ENCODE assay signal across 16 cellular contexts in genomic region chr15:75182187-75183131, GRCh38. TPM values are rescaled to one million over a fixed set of nuclear protein-coding genes. Genes with fewer than 3 reads are reported as not detected.
DNase-seq lines count a peak whose midpoint lies in the region; ATAC-seq and TF ChIP-seq lines count a peak whose summit lies in the region.
"Had no signal": no experiment of that assay in that cellular context is flagged by ENCODE, and none has a peak within 500 bp of the region (broad histone marks: within the 10 kb centered on the region; RNA-seq: fewer than 3 reads in every experiment).

No MANE protein-coding gene starts in this region.

- H3K27ac ChIP-seq in BLaER1 (no peak overlapping the region), HCT116 (ENCODE audit: low read depth, low read length) (no peak overlapping the region)
- H3K27ac ChIP-seq: dorsolateral prefrontal cortex, lower lobe of right lung, psoas muscle had no signal

- CTCF ChIA-PET in HCT116 (lab: Charles Lee), result interaction anchor here (1.0 to 1.2 kb wide), 2 partner anchors 23 to 26 kb away, joined by 3 read pairs; no protein-coding TSS in a partner anchor

- H3K27ac Mint-ChIP-seq in chondrocyte (ENCODE audit: unreplicated experiment) (no peak overlapping the region), endothelial cell (ENCODE audit: unreplicated experiment) (no peak overlapping the region)

- H3K4me1 ChIP-seq in BLaER1 (peaks cover 58% of the 10 kb centered on the region), HCT116 (ENCODE audit: control insufficient read depth in 1 of 2, insufficient read depth in 2 of 2, low read length in 2 of 2) (no peaks in the 10 kb centered on the region), mucosa of descending colon (ENCODE audit: low read depth) (peaks cover 42% of the 10 kb centered on the region)

- no peak for TF ChIP-seq POLR2A in HCT116 (IDR thresholded peaks at IDR 0.05; ENCODE audit: borderline replicate concordance, extremely low read depth, insufficient read depth, insufficient read length)

- H3K27me3 Mint-ChIP-seq in chondrocyte (ENCODE audit: low read depth), result peaks cover 3% of the 10 kb centered on the region
- H3K27me3 Mint-ChIP-seq in endothelial cell (ENCODE audit: unreplicated experiment), result peaks cover 9% of the 10 kb centered on the region

- peaks cover under 1% of the 10 kb centered on the region for H3K36me3 Mint-ChIP-seq in chondrocyte (ENCODE audit: low read depth)
- no peaks in the 10 kb centered on the region for H3K36me3 Mint-ChIP-seq in endothelial cell (ENCODE audit: low read depth, unreplicated experiment)

- H3K9ac ChIP-seq in BLaER1 (no peak overlapping the region), HCT116 (ENCODE audit: low read length) (no peak overlapping the region)

- H3K4me2 ChIP-seq in BLaER1 (peak overlapping the region; percentile 47), HCT116 (ENCODE audit: low read length) (no peak overlapping the region)

- H3K4me1 Mint-ChIP-seq in chondrocyte (ENCODE audit: low read depth), result peaks cover 21% of the 10 kb centered on the region
- H3K4me1 Mint-ChIP-seq in endothelial cell (ENCODE audit: unreplicated experiment), result peaks cover 17% of the 10 kb centered on the region

- ATAC-seq in HCT116 (peak; percentile 70), mucosa of descending colon (peak; percentile 70), GM18907 (IDR thresholded peaks at IDR 0.05; ENCODE audit: unreplicated experiment) (no peak), GM21529 (IDR thresholded peaks at IDR 0.05; ENCODE audit: unreplicated experiment) (no peak), HG03442 (IDR thresholded peaks at IDR 0.05; ENCODE audit: unreplicated experiment) (no peak)
- ATAC-seq: lower lobe of right lung, psoas muscle had no signal

- no peak for TF ChIP-seq RAD21 in HCT116 (IDR thresholded peaks at IDR 0.05; ENCODE audit: low read depth)

- H3K79me2 ChIP-seq in HCT116 (ENCODE audit: insufficient read depth, low read length), result no peaks in the 10 kb centered on the region

- DNase-seq in HCT116 (ENCODE audit: low read depth, low spot score), result no peak
- no peak for DNase-seq in chondrocyte (ENCODE audit: low spot score)
- peak in 1 of 3 donors; percentile 46 for DNase-seq in mucosa of descending colon
- no peak for DNase-seq in endothelial cell (ENCODE audit: low spot score)
- DNase-seq: GDM1; GOT3; lower lobe of right lung; NCI-H187; psoas muscle; stimulated activated CD4-positive, alpha-beta T cell treated with anti-CD3 and anti-CD28 coated beads, Interleukin-4, amount 100 ng/mL, for 4 hours; T-helper 9 cell had no signal

- intact Hi-C loops in HCT116 (cut with micrococcal nuclease), result no loop called here
- intact Hi-C loops in mucosa of descending colon (cut with DNase I, micrococcal nuclease), result no loop called here

- H3K9me3 ChIP-seq in BLaER1 (no peaks in the 10 kb centered on the region), HCT116 (ENCODE audit: control insufficient read depth in 1 of 2, insufficient read depth in 1 of 2, low read depth in 1 of 2, low read length in 2 of 2) (no peaks in the 10 kb centered on the region), mucosa of descending colon (no peaks in the 10 kb centered on the region)
- H3K9me3 ChIP-seq: lower lobe of right lung, psoas muscle had no signal

- no peaks in the 10 kb centered on the region for H3K9me2 ChIP-seq in HCT116 (ENCODE audit: insufficient read depth)

- no peak overlapping the region for H3K4me3 ChIP-seq in BLaER1
- H3K4me3 ChIP-seq in HCT116 (replicated peaks in 1 of 2; ENCODE audit: low read depth in 1 of 2, low read length in 2 of 2), result no peak overlapping the region
- no peak overlapping the region for H3K4me3 ChIP-seq in mucosa of descending colon
- H3K4me3 ChIP-seq: dorsolateral prefrontal cortex, lower lobe of right lung, psoas muscle had no signal

- TF ChIP-seq CTCF in HCT116 (IDR thresholded peaks at IDR 0.05 in 2 of 3, conservative IDR thresholded peaks at IDR 0.05 in 1 of 3; ENCODE audit: borderline replicate concordance in 1 of 3, insufficient read depth in 1 of 3, low read depth in 2 of 3, low read length in 2 of 3) (peak in 2 of 3 experiments; percentile 7 to 24; a peak in 1 of 6 replicates), chondrocyte (IDR thresholded peaks at IDR 0.05) (peak; percentile 15), mucosa of descending colon (IDR thresholded peaks at IDR 0.05) (no peak), endothelial cell (IDR thresholded peaks at IDR 0.05; ENCODE audit: unreplicated experiment) (no peak)

- H2AFZ ChIP-seq in HCT116 (ENCODE audit: low read depth, low read length, poor library complexity, severe bottlenecking), result no peak overlapping the region

- POLR2A ChIA-PET in HCT116 (lab: Charles Lee), result no interaction called here

- peaks cover 31% of the 10 kb centered on the region for H3K27me3 ChIP-seq in BLaER1
- no peaks in the 10 kb centered on the region for H3K27me3 ChIP-seq in HCT116 (ENCODE audit: insufficient read depth, low read length)

- H4K20me1 ChIP-seq in BLaER1, result peaks cover 7% of the 10 kb centered on the region; the same call in 1 of the 2 replicates
- no peaks in the 10 kb centered on the region for H4K20me1 ChIP-seq in HCT116 (ENCODE audit: insufficient read depth)

- H3K4me3 Mint-ChIP-seq in chondrocyte (ENCODE audit: unreplicated experiment), result no peak overlapping the region
- no peak overlapping the region for H3K4me3 Mint-ChIP-seq in endothelial cell (ENCODE audit: unreplicated experiment)

- H3K9me3 Mint-ChIP-seq in chondrocyte (ENCODE audit: low read depth), result no peaks in the 10 kb centered on the region
- no peaks in the 10 kb centered on the region for H3K9me3 Mint-ChIP-seq in endothelial cell (ENCODE audit: unreplicated experiment)

- H3K36me3 ChIP-seq in BLaER1 (no peaks in the 10 kb centered on the region), HCT116 (ENCODE audit: control insufficient read depth in 1 of 2, insufficient read depth in 2 of 2, low read length in 2 of 2) (no peaks in the 10 kb centered on the region), mucosa of descending colon (ENCODE audit: low read depth) (no peaks in the 10 kb centered on the region)
- H3K36me3 ChIP-seq: lower lobe of right lung had no signal

- BruUV-seq in HCT116 (replicated peaks; lab: Mats Ljungman, UMichigan), result no TSS peak

- RAD21 ChIA-PET in HCT116 (lab: Charles Lee; ENCODE audit: low non-redundant PET in 1 of 2, low total read pairs in 2 of 2, uncharacterized antibody in 2 of 2, unreplicated experiment in 2 of 2), result no interaction called here

TF ChIP-seq in HCT116, 20 proteins besides CTCF, POLR2A, EP300 and RAD21 (continues in another document):
- TF ChIP-seq EZH2phosphoT487 (IDR thresholded peaks at IDR 0.05; ENCODE audit: borderline replicate concordance), result no peak
- TF ChIP-seq SRF (IDR thresholded peaks at IDR 0.05; ENCODE audit: low read depth), result no peak
- TF ChIP-seq JUND (IDR thresholded peaks at IDR 0.05), result no peak
- TF ChIP-seq ELF1 (IDR thresholded peaks at IDR 0.05; ENCODE audit: borderline replicate concordance, low read depth), result no peak
- no peak for TF ChIP-seq FOSL1 (IDR thresholded peaks at IDR 0.05; ENCODE audit: low read depth)
- TF ChIP-seq, protein P1, sequence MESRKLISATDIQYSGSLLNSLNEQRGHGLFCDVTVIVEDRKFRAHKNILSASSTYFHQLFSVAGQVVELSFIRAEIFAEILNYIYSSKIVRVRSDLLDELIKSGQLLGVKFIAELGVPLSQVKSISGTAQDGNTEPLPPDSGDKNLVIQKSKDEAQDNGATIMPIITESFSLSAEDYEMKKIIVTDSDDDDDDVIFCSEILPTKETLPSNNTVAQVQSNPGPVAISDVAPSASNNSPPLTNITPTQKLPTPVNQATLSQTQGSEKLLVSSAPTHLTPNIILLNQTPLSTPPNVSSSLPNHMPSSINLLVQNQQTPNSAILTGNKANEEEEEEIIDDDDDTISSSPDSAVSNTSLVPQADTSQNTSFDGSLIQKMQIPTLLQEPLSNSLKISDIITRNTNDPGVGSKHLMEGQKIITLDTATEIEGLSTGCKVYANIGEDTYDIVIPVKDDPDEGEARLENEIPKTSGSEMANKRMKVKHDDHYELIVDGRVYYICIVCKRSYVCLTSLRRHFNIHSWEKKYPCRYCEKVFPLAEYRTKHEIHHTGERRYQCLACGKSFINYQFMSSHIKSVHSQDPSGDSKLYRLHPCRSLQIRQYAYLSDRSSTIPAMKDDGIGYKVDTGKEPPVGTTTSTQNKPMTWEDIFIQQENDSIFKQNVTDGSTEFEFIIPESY (IDR thresholded peaks at IDR 0.05; ENCODE audit: extremely low read depth, insufficient replicate concordance, low read length), result no peak
- no peak for TF ChIP-seq TCF7L2 (IDR thresholded peaks at IDR 0.05; ENCODE audit: borderline replicate concordance, extremely low read depth, insufficient read depth, insufficient read length)
- TF ChIP-seq CEBPB (IDR thresholded peaks at IDR 0.05; ENCODE audit: low read depth), result no peak
- TF ChIP-seq ATF3 (IDR thresholded peaks at IDR 0.05), result no peak
- TF ChIP-seq SIN3A (IDR thresholded peaks at IDR 0.05; ENCODE audit: low read depth), result no peak

RNA-seq across cellular contexts. Expression of gene C15orf39, which starts 19.2 kb away (rescaled TPM):
- total RNA-seq in HCT116 (2021; ENCODE audit: unreplicated experiment), result 29.3 TPM
- 20.8 and 24.4 TPM in 2 replicates for polyA plus RNA-seq in HCT116 (2012)
- total RNA-seq in chondrocyte, result 12.2 to 33.4 TPM (median 32.9 TPM) in 3 replicates
- 10 to 100 TPM; 22.2 to 32.5 (median 24.2) TPM for total RNA-seq in mucosa of descending colon
- total RNA-seq in endothelial cell (ENCODE audit: unreplicated experiment), result 132 TPM

Comparison
In these comparisons a context has a peak if more than half of its experiments do, and no peak if none do; other contexts are left out.
1. ATAC-seq: peak in HCT116 (single experiment) and mucosa of descending colon (single experiment); none in GM18907 (single experiment), GM21529 (single experiment) and HG03442 (single experiment).
2. CTCF ChIP-seq: peak in HCT116 (2 of 3) and chondrocyte (single experiment); none in mucosa of descending colon (single experiment) and endothelial cell (single experiment).